1 cellular context compared by ENCODE assay signal in the genomic region with DNA sequence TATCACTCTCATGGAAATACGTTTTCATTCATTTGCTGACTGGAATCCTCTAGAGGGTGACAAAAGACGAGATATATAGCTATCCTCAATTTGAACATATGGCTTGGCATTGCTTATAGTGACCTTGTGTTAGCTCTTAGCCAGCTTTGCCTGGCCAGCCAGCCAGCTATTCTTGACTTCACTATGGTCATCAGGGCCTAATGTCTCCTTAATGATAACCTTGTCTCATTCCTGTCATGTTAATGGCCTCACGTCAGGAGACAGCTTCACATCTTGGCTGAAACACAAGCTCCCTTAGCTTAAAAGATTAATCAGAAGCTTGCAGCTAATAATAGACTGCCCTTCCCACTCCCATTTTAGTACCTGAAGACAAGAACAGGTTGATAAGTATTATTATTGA.
TF ChIP-seq lines count a peak whose summit lies in the region.

No MANE protein-coding gene starts in this region.

TF ChIP-seq in SK-N-SH treated with all-trans-retinoic acid at 6 μM for 48 hours, 23 proteins besides CTCF, POLR2A, EP300 and RAD21:
- TF ChIP-seq, protein P1, sequence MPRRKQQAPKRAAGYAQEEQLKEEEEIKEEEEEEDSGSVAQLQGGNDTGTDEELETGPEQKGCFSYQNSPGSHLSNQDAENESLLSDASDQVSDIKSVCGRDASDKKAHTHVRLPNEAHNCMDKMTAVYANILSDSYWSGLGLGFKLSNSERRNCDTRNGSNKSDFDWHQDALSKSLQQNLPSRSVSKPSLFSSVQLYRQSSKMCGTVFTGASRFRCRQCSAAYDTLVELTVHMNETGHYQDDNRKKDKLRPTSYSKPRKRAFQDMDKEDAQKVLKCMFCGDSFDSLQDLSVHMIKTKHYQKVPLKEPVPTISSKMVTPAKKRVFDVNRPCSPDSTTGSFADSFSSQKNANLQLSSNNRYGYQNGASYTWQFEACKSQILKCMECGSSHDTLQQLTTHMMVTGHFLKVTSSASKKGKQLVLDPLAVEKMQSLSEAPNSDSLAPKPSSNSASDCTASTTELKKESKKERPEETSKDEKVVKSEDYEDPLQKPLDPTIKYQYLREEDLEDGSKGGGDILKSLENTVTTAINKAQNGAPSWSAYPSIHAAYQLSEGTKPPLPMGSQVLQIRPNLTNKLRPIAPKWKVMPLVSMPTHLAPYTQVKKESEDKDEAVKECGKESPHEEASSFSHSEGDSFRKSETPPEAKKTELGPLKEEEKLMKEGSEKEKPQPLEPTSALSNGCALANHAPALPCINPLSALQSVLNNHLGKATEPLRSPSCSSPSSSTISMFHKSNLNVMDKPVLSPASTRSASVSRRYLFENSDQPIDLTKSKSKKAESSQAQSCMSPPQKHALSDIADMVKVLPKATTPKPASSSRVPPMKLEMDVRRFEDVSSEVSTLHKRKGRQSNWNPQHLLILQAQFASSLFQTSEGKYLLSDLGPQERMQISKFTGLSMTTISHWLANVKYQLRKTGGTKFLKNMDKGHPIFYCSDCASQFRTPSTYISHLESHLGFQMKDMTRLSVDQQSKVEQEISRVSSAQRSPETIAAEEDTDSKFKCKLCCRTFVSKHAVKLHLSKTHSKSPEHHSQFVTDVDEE (CRISPR knock-in tag; IDR thresholded peaks at IDR 0.05), result no peak
- no peak for TF ChIP-seq RARB (CRISPR knock-in tag; IDR thresholded peaks at IDR 0.05)
- TF ChIP-seq GLIS3 (CRISPR knock-in tag; IDR thresholded peaks at IDR 0.05), result no peak
- TF ChIP-seq ZFP30 (CRISPR knock-in tag; IDR thresholded peaks at IDR 0.05), result no peak
- TF ChIP-seq BACH2 (CRISPR knock-in tag; IDR thresholded peaks at IDR 0.05; ENCODE audit: borderline replicate concordance), result no peak
- TF ChIP-seq, protein P2, sequence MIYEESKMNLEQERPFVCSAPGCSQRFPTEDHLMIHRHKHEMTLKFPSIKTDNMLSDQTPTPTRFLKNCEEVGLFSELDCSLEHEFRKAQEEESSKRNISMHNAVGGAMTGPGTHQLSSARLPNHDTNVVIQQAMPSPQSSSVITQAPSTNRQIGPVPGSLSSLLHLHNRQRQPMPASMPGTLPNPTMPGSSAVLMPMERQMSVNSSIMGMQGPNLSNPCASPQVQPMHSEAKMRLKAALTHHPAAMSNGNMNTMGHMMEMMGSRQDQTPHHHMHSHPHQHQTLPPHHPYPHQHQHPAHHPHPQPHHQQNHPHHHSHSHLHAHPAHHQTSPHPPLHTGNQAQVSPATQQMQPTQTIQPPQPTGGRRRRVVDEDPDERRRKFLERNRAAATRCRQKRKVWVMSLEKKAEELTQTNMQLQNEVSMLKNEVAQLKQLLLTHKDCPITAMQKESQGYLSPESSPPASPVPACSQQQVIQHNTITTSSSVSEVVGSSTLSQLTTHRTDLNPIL (CRISPR knock-in tag; IDR thresholded peaks at IDR 0.05; ENCODE audit: low read depth), result no peak
- no peak for TF ChIP-seq ZNF565 (CRISPR knock-in tag; conservative IDR thresholded peaks at IDR 0.05; ENCODE audit: low read depth)
